In the genomic region with DNA sequence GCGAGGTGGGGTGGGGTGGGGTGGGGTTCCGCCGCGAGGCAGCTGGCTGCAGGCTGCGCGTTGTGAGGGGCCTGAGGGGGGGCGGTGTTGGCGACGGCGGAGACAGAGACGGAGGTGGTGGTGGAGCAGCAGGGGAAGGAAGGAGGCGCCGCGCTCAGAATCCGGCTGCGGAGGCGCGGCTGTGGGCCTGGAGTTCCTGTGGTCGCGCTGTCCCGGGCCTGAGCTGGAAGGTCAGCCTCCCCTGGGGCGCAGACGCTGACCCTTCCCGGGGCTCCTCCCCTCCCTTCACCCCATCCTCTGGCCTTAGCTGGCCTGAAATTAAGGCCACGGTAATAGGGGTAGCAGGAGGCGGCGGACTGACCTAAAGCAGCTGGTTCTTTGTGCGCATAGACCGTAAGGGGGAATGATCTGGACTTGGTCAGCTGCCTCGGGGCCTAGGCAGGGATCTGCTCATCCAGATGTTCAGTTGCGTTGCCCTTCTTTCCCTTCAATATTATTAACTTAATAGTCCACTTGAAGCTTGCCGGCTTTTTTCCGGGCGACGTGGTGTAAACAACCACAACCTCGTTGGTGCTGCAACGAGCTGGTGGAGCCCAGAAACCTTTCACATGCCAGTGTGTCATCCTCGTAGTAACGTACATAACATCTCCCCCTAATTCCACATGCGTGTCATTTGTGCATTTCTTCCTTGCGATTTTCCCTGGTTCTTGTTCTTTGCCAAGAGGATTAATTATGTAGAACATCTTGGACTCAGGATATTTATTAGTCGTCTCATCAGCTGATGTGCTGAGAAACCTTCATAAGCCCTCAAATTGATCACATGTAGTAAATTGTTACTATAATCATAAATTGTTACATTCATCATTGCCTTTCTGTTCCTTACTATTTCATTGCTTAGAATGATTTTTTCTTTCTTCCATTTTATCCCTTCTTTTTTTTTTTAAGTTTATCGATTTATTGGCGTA, we compare ENCODE assay signal across 8 cellular contexts. TPM values are rescaled to one million over a fixed set of nuclear protein-coding genes. Genes with fewer than 3 reads are reported as not detected.
DNase-seq lines count a peak whose midpoint lies in the region; ATAC-seq and TF ChIP-seq lines count a peak whose summit lies in the region.

No MANE protein-coding gene starts in this region.

- H3K36me3 Mint-ChIP-seq in IgD-negative memory B cell: no peaks in the 10 kb centered on the region

- H3F3A ChIP-seq in DOHH2 (ENCODE audit: control insufficient read depth, insufficient read depth) (peaks cover 16% of the 10 kb centered on the region), SK-N-SH (replicated peaks; ENCODE audit: insufficient read depth) (no peaks in the 10 kb centered on the region)

- H3K4me3 ChIP-seq in DOHH2 (ENCODE audit: low read length): peak overlapping the region; percentile 85
- H3K4me3 ChIP-seq in SK-N-SH (ENCODE audit: low read depth in 2 of 2, low read length in 1 of 2): peak overlapping the region; percentile 60 to 74
- H3K4me3 ChIP-seq in astrocyte of the cerebellum (ENCODE audit: low read depth, low read length): peak overlapping the region; percentile 72
- H3K4me3 ChIP-seq in right cardiac atrium (ENCODE audit: low read length): peak overlapping the region; percentile 88
- peak overlapping the region; percentile 86 for H3K4me3 ChIP-seq in psoas muscle

- POLR2A ChIA-PET in SK-N-SH (lab: Yijun Ruan, JAX): interaction anchor here (0.7 to 1.4 kb wide), 4 partner anchors 105 to 779 kb away, joined by 3 to 7 read pairs (median 4); partner anchors contain the start of genes ACTRT3 and TERC

- H3K79me2 ChIP-seq in DOHH2 (ENCODE audit: control insufficient read depth, low read length) (peaks cover 97% of the 10 kb centered on the region), SK-N-SH (ENCODE audit: insufficient read depth) (peaks cover 60% of the 10 kb centered on the region)

- peak; percentile 30 for ATAC-seq in GM21619 (IDR thresholded peaks at IDR 0.05; ENCODE audit: unreplicated experiment)
- peak; percentile 89 to 90 for ATAC-seq in right cardiac atrium
- peak; percentile 78 to 86 (median 83) for ATAC-seq in psoas muscle
- ATAC-seq in GM18861 (IDR thresholded peaks at IDR 0.05; ENCODE audit: unreplicated experiment): no peak

- no peaks in the 10 kb centered on the region for H3K9me2 ChIP-seq in DOHH2 (replicated peaks; ENCODE audit: control insufficient read depth, low read length)
- H3K9me2 ChIP-seq in SK-N-SH: no peaks in the 10 kb centered on the region

- H3K27ac ChIP-seq in DOHH2 (ENCODE audit: low read depth, low read length) (peak overlapping the region; percentile 96), SK-N-SH (ENCODE audit: low read depth in 2 of 2, low read length in 1 of 2) (peak overlapping the region; percentile 63 to 80), right cardiac atrium (ENCODE audit: low read length) (peak overlapping the region; percentile 89), psoas muscle (peak overlapping the region; percentile 91)

- H3K27me3 Mint-ChIP-seq in IgD-negative memory B cell: no peaks in the 10 kb centered on the region

- peak overlapping the region; percentile 99 for H2AFZ ChIP-seq in SK-N-SH (ENCODE audit: low read depth)

- H3K4me2 ChIP-seq in DOHH2 (ENCODE audit: low read length) (peak overlapping the region; percentile 97), SK-N-SH (peak overlapping the region; percentile 66)

- intact Hi-C loops in right cardiac atrium (cut with DNase I) (loop anchor here in 3 of 4 donors (5.0 to 10.0 kb wide), 3 partner anchors 82 to 105 kb away; partner anchors contain the start of gene LRRC31 (in 2 of the 3)), psoas muscle (cut with DNase I) (loop anchor here in 1 of 2 donors (5.0 kb wide), 2 partner anchors 105 to 190 kb away; no protein-coding TSS in a partner anchor)

- H4K20me1 ChIP-seq in DOHH2 (ENCODE audit: control insufficient read depth, insufficient read depth, low read depth, low read length) (peaks cover 5% of the 10 kb centered on the region; the same call in 1 of the 2 replicates), SK-N-SH (ENCODE audit: insufficient read depth) (peaks cover 43% of the 10 kb centered on the region)

- CTCF ChIA-PET in SK-N-SH (lab: Yijun Ruan, JAX): interaction anchor here (0.6 to 2.0 kb wide), 8 partner anchors 11 to 110 kb away, joined by 3 to 8 read pairs (median 4); no protein-coding TSS in a partner anchor

- 8% methylated on average over 34 of the region's 44 CpGs for WGBS in SK-N-SH (ENCODE audit: low lambda C conversion rate)
- WGBS in right cardiac atrium: 3% methylated on average over 43 of the region's 44 CpGs
- WGBS in psoas muscle, 3 donors: 2% methylated on average over 34 to 44 of the region's 44 CpGs

- no peak for TF ChIP-seq EP300 in SK-N-SH (IDR thresholded peaks at IDR 0.05; ENCODE audit: borderline replicate concordance in 1 of 2, low read depth in 1 of 2, low read length in 1 of 2)

- no peak for TF ChIP-seq RAD21 in SK-N-SH (IDR thresholded peaks at IDR 0.05; ENCODE audit: low read length)

- peaks cover 0 to 2% (median 0%) of the 10 kb centered on the region in 3 donors for H3K9me3 Mint-ChIP-seq in IgD-negative memory B cell

- no peak for TF ChIP-seq CTCF in DOHH2 (IDR thresholded peaks at IDR 0.05; ENCODE audit: low read depth, low read length, poor library complexity, severe bottlenecking)
- TF ChIP-seq CTCF in SK-N-SH (IDR thresholded peaks at IDR 0.05): no peak
- TF ChIP-seq CTCF in astrocyte of the cerebellum (IDR thresholded peaks at IDR 0.05; ENCODE audit: low read depth, low read length, missing control alignments): no peak
- TF ChIP-seq CTCF in psoas muscle (IDR thresholded peaks at IDR 0.05): no peak

- peaks cover 9% of the 10 kb centered on the region; the same call in 1 of the 2 replicates for H3K9me3 ChIP-seq in DOHH2 (ENCODE audit: control insufficient read depth, insufficient read depth, low read length)
- no peaks in the 10 kb centered on the region for H3K9me3 ChIP-seq in SK-N-SH
- H3K9me3 ChIP-seq in right cardiac atrium (ENCODE audit: control insufficient read depth, low read length): no peaks in the 10 kb centered on the region
- H3K9me3 ChIP-seq in psoas muscle: no peaks in the 10 kb centered on the region

- H3K36me3 ChIP-seq in DOHH2 (ENCODE audit: control insufficient read depth, low read length) (peaks cover 64% of the 10 kb centered on the region), SK-N-SH (replicated peaks in 1 of 2; ENCODE audit: control insufficient read depth in 1 of 2, insufficient read depth in 2 of 2, low read length in 1 of 2) (peaks cover 8 to 19% of the 10 kb centered on the region in 2 experiments), psoas muscle (ENCODE audit: insufficient read depth in 1 of 2, low read depth in 1 of 2) (peaks cover 0 to 8% of the 10 kb centered on the region in 2 donors)

- peak overlapping the region; percentile 97 to 99 (median 98) for H3K27ac Mint-ChIP-seq in IgD-negative memory B cell

- peaks cover 45 to 72% (median 67%) of the 10 kb centered on the region in 3 donors for H3K4me1 Mint-ChIP-seq in IgD-negative memory B cell

- peak overlapping the region; percentile 88 to 99 (median 95) for H3K4me3 Mint-ChIP-seq in IgD-negative memory B cell

- H3K27me3 ChIP-seq in DOHH2 (ENCODE audit: control insufficient read depth, low read length) (no peaks in the 10 kb centered on the region), SK-N-SH (ENCODE audit: insufficient read depth) (no peaks in the 10 kb centered on the region), right cardiac atrium (ENCODE audit: control insufficient read depth, insufficient read depth) (no peaks in the 10 kb centered on the region), psoas muscle (ENCODE audit: insufficient read depth in 3 of 3, low read length in 2 of 3) (no peaks in the 10 kb centered on the region)

- H3K4me1 ChIP-seq in DOHH2 (ENCODE audit: control insufficient read depth, low read length) (peaks cover 81% of the 10 kb centered on the region), SK-N-SH (ENCODE audit: control insufficient read depth in 1 of 2, insufficient read depth in 2 of 2, low read depth in 1 of 2, low read length in 1 of 2) (peaks cover 9 to 15% of the 10 kb centered on the region in 2 experiments; a peak in 3 of 4 replicates), right cardiac atrium (ENCODE audit: control insufficient read depth, insufficient read depth, low read length) (no peaks in the 10 kb centered on the region), psoas muscle (peaks cover 46% of the 10 kb centered on the region)

- peak; percentile 80 for DNase-seq in SK-N-SH
- DNase-seq in astrocyte of the cerebellum (ENCODE audit: low read depth): peak; percentile 23
- peak; percentile 64 to 86 (median 86) for DNase-seq in right cardiac atrium
- peak; percentile 60 to 76 for DNase-seq in psoas muscle

- in situ Hi-C loops in astrocyte of the cerebellum (cut with HindIII; ENCODE audit: low sequenced_read_pairs): no loop called here

- H3K9ac ChIP-seq in SK-N-SH: peak overlapping the region; percentile 78

TF ChIP-seq in SK-N-SH, 30 proteins besides CTCF, POLR2A, EP300 and RAD21 (continues in another document):
- TF ChIP-seq GABPA (IDR thresholded peaks at IDR 0.05; ENCODE audit: low read depth): no peak
- no peak for TF ChIP-seq SMC3 (IDR thresholded peaks at IDR 0.05; ENCODE audit: low read depth, low read length)
- TF ChIP-seq TEAD4 (IDR thresholded peaks at IDR 0.05; ENCODE audit: borderline replicate concordance, insufficient read depth): no peak
- no peak for TF ChIP-seq IRF3 (IDR thresholded peaks at IDR 0.05; ENCODE audit: low read depth, low read length)
- TF ChIP-seq GATA2 (CRISPR knock-in tag; IDR thresholded peaks at IDR 0.05): no peak

RNA-seq across cellular contexts. Expression of gene SEC62, which starts 0.6 kb away (rescaled TPM):
- polyA plus RNA-seq in IgD-negative memory B cell (273 TPM), SK-N-SH (2012; rRNA removed) (15.0 and 21.7 TPM in 2 replicates), right cardiac atrium (45.0 TPM), psoas muscle (10 to 100 TPM; 38.1 to 70.2 (median 61.7) TPM)
- polyA plus RNA-seq in SK-N-SH (2012; cell fraction: cytosol; rRNA removed): 21.7 and 29.8 TPM in 2 replicates
- polyA plus RNA-seq in SK-N-SH (2012; cell fraction: nucleus; rRNA removed): 5.8 and 16.3 TPM in 2 replicates
- total RNA-seq in right cardiac atrium (10 to 100 TPM; 90.0 to 99.7 (median 97.2) TPM), psoas muscle (10 to 100 TPM; 61.5 to 78.2 (median 71.5) TPM)

RNA-seq across cellular contexts. Expression of gene SAMD7, which starts 55.9 kb away (rescaled TPM):
- polyA plus RNA-seq in IgD-negative memory B cell: not detected
- polyA plus RNA-seq in SK-N-SH (2012; rRNA removed): not detected in 2 replicates
- 0.01 TPM in 1 of 2 replicates, not detected in the other for polyA plus RNA-seq in SK-N-SH (2012; cell fraction: cytosol; rRNA removed)
- not detected in 2 replicates for polyA plus RNA-seq in SK-N-SH (2012; cell fraction: nucleus; rRNA removed)
- not detected for total RNA-seq in right cardiac atrium
- not detected for polyA plus RNA-seq in right cardiac atrium
- total RNA-seq in psoas muscle: not detected
- polyA plus RNA-seq in psoas muscle: not detected

Comparison
In these comparisons a context has a peak if more than half of its experiments do, and no peak if none do; other contexts are left out.
1. DNase-seq: peak in every context shown above with its lines; median percentile 86 in right cardiac atrium; 80 in SK-N-SH; 68 in psoas muscle; 23 in astrocyte of the cerebellum.